Comparison of ENCODE assay signal across 8 cellular contexts in the genomic region with DNA sequence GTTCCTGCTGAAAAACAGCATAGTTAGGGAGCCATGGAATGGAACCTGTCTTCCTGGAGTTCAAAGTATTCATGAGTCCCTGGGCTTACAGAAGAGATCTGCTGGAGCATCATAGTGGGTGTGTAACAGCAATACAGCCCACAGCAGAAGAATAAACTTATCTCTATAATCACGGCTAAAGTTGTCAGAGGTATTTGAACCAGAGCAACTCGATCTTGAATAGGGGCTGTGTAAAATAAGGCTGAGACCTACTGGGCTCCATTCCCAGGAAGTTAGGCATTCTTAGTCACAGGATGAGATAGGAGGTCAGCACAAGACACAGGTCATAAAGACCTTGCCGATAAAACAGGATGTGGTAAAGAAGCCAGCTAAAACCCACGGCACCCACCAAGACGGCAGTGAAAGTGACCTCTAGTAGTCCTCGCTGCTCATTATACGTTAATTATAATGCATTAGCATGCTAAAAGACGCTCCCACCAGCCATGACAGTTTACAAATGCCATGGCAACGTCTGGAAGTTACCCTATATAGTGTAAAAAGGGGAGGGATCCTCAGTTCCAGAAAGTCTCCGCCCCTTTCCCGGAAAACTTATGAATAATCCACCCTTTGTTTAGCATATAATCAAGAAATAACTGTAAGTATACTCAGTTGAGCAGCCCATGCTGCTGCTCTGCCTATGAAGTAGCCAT.
DNase-seq lines count a peak whose midpoint lies in the region; ATAC-seq, FAIRE-seq and TF ChIP-seq lines count a peak whose summit lies in the region.

No MANE protein-coding gene starts in this region.

- H3K36me3 Mint-ChIP-seq in naive thymus-derived CD4-positive, alpha-beta T cell, result no peaks in the 10 kb centered on the region

- peak overlapping the region; percentile 43 for H3K27ac ChIP-seq in brain microvascular endothelial cell
- no peak overlapping the region for H3K27ac ChIP-seq in naive thymus-derived CD4-positive, alpha-beta T cell (ENCODE audit: low read depth, low read length)

- no peak for TF ChIP-seq POLR2A in GM12891 (IDR thresholded peaks at IDR 0.05; ENCODE audit: low read depth, low read length)

- no peaks in the 10 kb centered on the region for H3K9me3 ChIP-seq in naive thymus-derived CD4-positive, alpha-beta T cell (ENCODE audit: control insufficient read depth in 2 of 3, low read length in 3 of 3)

- H3K27me3 Mint-ChIP-seq in naive thymus-derived CD4-positive, alpha-beta T cell, result no peaks in the 10 kb centered on the region

- H3K27ac Mint-ChIP-seq in naive thymus-derived CD4-positive, alpha-beta T cell, result no peak overlapping the region

- H3K4me1 Mint-ChIP-seq in naive thymus-derived CD4-positive, alpha-beta T cell, result peaks cover 0 to 14% (median 0%) of the 10 kb centered on the region in 7 donors

- CTCF ChIA-PET in naive thymus-derived CD4-positive, alpha-beta T cell (lab: Charles Lee), result no interaction called here

- POLR2A ChIA-PET in naive thymus-derived CD4-positive, alpha-beta T cell (lab: Charles Lee), result no interaction called here

- H3K4me1 ChIP-seq in naive thymus-derived CD4-positive, alpha-beta T cell (ENCODE audit: control insufficient read depth in 2 of 2, insufficient read depth in 2 of 2, low read length in 2 of 2), result no peaks in the 10 kb centered on the region

- TF ChIP-seq CTCF in brain microvascular endothelial cell (IDR thresholded peaks at IDR 0.05; ENCODE audit: low read depth, low read length, missing control alignments), result no peak

- FAIRE-seq in GM12891 (lab: Jason Lieb, UNC), result no peak

- in situ Hi-C loops in brain microvascular endothelial cell (cut with HindIII; ENCODE audit: low pct_ligation_motif_present, low sequenced_read_pairs), result loop anchor here (25.0 kb wide), 1 partner anchor 607 kb away; no protein-coding TSS in a partner anchor

- no peaks in the 10 kb centered on the region for H3K27me3 ChIP-seq in brain microvascular endothelial cell (replicated peaks)
- no peaks in the 10 kb centered on the region for H3K27me3 ChIP-seq in naive thymus-derived CD4-positive, alpha-beta T cell (ENCODE audit: control insufficient read depth in 2 of 2, insufficient read depth in 2 of 2, low read length in 2 of 2)

- intact Hi-C loops in naive thymus-derived CD4-positive, alpha-beta T cell (cut with micrococcal nuclease), result loop anchor here in 1 of 2 donors (10.0 kb wide), 1 partner anchor 274 kb away; no protein-coding TSS in a partner anchor

- no peak overlapping the region for H3K4me3 Mint-ChIP-seq in naive thymus-derived CD4-positive, alpha-beta T cell

- H3K9me3 Mint-ChIP-seq in naive thymus-derived CD4-positive, alpha-beta T cell, result peaks cover 0 to 2% (median 0%) of the 10 kb centered on the region in 11 donors

- no peaks in the 10 kb centered on the region for H3K36me3 ChIP-seq in brain microvascular endothelial cell (replicated peaks)
- no peaks in the 10 kb centered on the region for H3K36me3 ChIP-seq in naive thymus-derived CD4-positive, alpha-beta T cell (ENCODE audit: control insufficient read depth in 2 of 3, insufficient read depth in 3 of 3, low read length in 3 of 3)

- peak; percentile 88 for ATAC-seq in naive thymus-derived CD4-positive, alpha-beta T cell

- no peak for DNase-seq in GM12891 (ENCODE audit: insufficient read length, low spot score)
- peak; percentile 79 for DNase-seq in NOMO-1 treated with DMSO at 0.1 percent for 48 hours (lab: John Stamatoyannopoulos, UW; ENCODE audit: unreplicated experiment)
- DNase-seq in brain microvascular endothelial cell, result peak; percentile 69
- DNase-seq in naive thymus-derived CD4-positive, alpha-beta T cell, result no peak
- DNase-seq in Ammon's horn (ENCODE audit: low spot score), result no peak
- DNase-seq in stimulated activated CD4-positive, alpha-beta T cell treated with anti-CD3 and anti-CD28 coated beads, Interleukin-12 subunit alpha, Interleukin-12 subunit beta, amount 100 ng/mL, for 4 hours, result no peak
- DNase-seq in HUDEP-2 (lab: John Stamatoyannopoulos, UW; ENCODE audit: unreplicated experiment in 76 of 76), result no peak
- no peak for DNase-seq in NCI-H2107 treated with DMSO at 0.1 percent for 48 hours (lab: John Stamatoyannopoulos, UW; ENCODE audit: unreplicated experiment)

- peak overlapping the region; percentile 13 for H3K4me3 ChIP-seq in brain microvascular endothelial cell (ENCODE audit: low read depth, low read length)
- no peak overlapping the region for H3K4me3 ChIP-seq in naive thymus-derived CD4-positive, alpha-beta T cell (ENCODE audit: low read length)

TF ChIP-seq in GM12891, 5 proteins besides CTCF, POLR2A, EP300 and RAD21:
- TF ChIP-seq POU2F2 (IDR thresholded peaks at IDR 0.05; ENCODE audit: low read depth, low read length) (no peak), SPI1 (IDR thresholded peaks at IDR 0.05; ENCODE audit: low read depth, low read length) (0 out of 2 replicates have a peak, but pooled peaks have one; percentile 8)

Comparison
In these comparisons a context has a peak if more than half of its experiments do, and no peak if none do; other contexts are left out.
1. DNase-seq: peak in NOMO-1 treated with DMSO at 0.1 percent for 48 hours (single experiment) and brain microvascular endothelial cell (single experiment); none in GM12891 (single experiment), naive thymus-derived CD4-positive, alpha-beta T cell (0 of 9), Ammon's horn (single experiment), stimulated activated CD4-positive, alpha-beta T cell treated with anti-CD3 and anti-CD28 coated beads, Interleukin-12 subunit alpha, Interleukin-12 subunit beta, amount 100 ng/mL, for 4 hours (single experiment), HUDEP-2 (0 of 76) and NCI-H2107 treated with DMSO at 0.1 percent for 48 hours (single experiment).